10 cellular contexts compared by ENCODE assay signal in genomic region chr6:71621918-71622519, GRCh38.
DNase-seq lines count a peak whose midpoint lies in the region; ATAC-seq and TF ChIP-seq lines count a peak whose summit lies in the region.
"Had no signal": no experiment of that assay in that cellular context is flagged by ENCODE, and none has a peak within 500 bp of the region (broad histone marks: within the 10 kb centered on the region; RNA-seq: fewer than 3 reads in every experiment).

No MANE protein-coding gene starts in this region.

- no peaks in the 10 kb centered on the region for H3K9me3 ChIP-seq in Panc1 (ENCODE audit: control insufficient read depth, insufficient read depth, low read depth, low read length)

- H3K36me3 ChIP-seq in Panc1 (ENCODE audit: control insufficient read depth, insufficient read depth, low read length): no peaks in the 10 kb centered on the region

- CTCF ChIA-PET in Panc1 (lab: Charles Lee): no interaction called here

- no peaks in the 10 kb centered on the region for H3K27me3 Mint-ChIP-seq in activated T-cell treated with anti-CD3 and anti-CD28 coated beads, Interleukin-2, amount 50 U/mL, for 4 hours (ENCODE audit: low read depth)

- H3K9me3 Mint-ChIP-seq in activated T-cell treated with anti-CD3 and anti-CD28 coated beads, Interleukin-2, amount 50 U/mL, for 4 hours: peaks cover 13% of the 10 kb centered on the region

- peak; percentile 49 for TF ChIP-seq CTCF in AG09309 (IDR thresholded peaks at IDR 0.05; ENCODE audit: control insufficient read depth, insufficient read depth, low read depth, low read length, missing control alignments)
- peak; percentile 78 for TF ChIP-seq CTCF in Panc1 (IDR thresholded peaks at IDR 0.05)

- no peaks in the 10 kb centered on the region for H3K4me1 Mint-ChIP-seq in activated T-cell treated with anti-CD3 and anti-CD28 coated beads, Interleukin-2, amount 50 U/mL, for 4 hours (ENCODE audit: low read depth)

- H3K27ac ChIP-seq in Panc1 (ENCODE audit: low read length): no peak overlapping the region
- H3K27ac ChIP-seq: body of pancreas had no signal

- BruUV-seq in Panc1 (replicated peaks; lab: Mats Ljungman, UMichigan): no TSS peak

- H3K4me3 Mint-ChIP-seq in activated T-cell treated with anti-CD3 and anti-CD28 coated beads, Interleukin-2, amount 50 U/mL, for 4 hours: no peak overlapping the region

- H3K4me3 ChIP-seq in AG09309 (ENCODE audit: control insufficient read depth, low read depth, low read length) (no peak overlapping the region), Panc1 (ENCODE audit: low read depth in 2 of 2, low read length in 2 of 2) (no peak overlapping the region)
- H3K4me3 ChIP-seq: body of pancreas had no signal

- intact Hi-C loops in Panc1 (cut with micrococcal nuclease; ENCODE audit: unreplicated experiment): loop anchor here (1.0 kb wide), 1 partner anchor 463 kb away; no protein-coding TSS in a partner anchor

- ATAC-seq in GM19395 (IDR thresholded peaks at IDR 0.05; ENCODE audit: unreplicated experiment): peak; percentile 52
- peak; percentile 63; the same call in 1 of the 2 replicates for ATAC-seq in Panc1
- ATAC-seq in HG02884 (IDR thresholded peaks at IDR 0.05; ENCODE audit: unreplicated experiment): no peak
- no peak for ATAC-seq in activated T-cell treated with anti-CD3 and anti-CD28 coated beads, Interleukin-2, amount 50 U/mL, for 4 hours
- ATAC-seq: body of pancreas had no signal

- DNase-seq in AG09309 (ENCODE audit: low read depth) (no peak), Panc1 (ENCODE audit: low read depth, low spot score) (no peak), iPS DF 4.7 (ENCODE audit: extremely low read depth, low spot score) (peak; percentile 7), KG1 (lab: John Stamatoyannopoulos, UW) (no peak)
- DNase-seq in activated T-cell treated with anti-CD3 and anti-CD28 coated beads, Interleukin-2, amount 50 U/mL, for 4 hours: no peak
- DNase-seq in activated CD4-positive, CD25-positive, alpha-beta regulatory T cell treated with anti-CD3 and anti-CD28 coated beads, Interleukin-2, amount 50 U/mL, for 72 hours: no peak
- DNase-seq: body of pancreas, T-helper 1 cell had no signal

- in situ Hi-C loops in Panc1 (cut with HindIII; ENCODE audit: low pct_unique_long_range_greater_than_20kb, low sequenced_read_pairs): no loop called here

- H3K36me3 Mint-ChIP-seq in activated T-cell treated with anti-CD3 and anti-CD28 coated beads, Interleukin-2, amount 50 U/mL, for 4 hours (ENCODE audit: insufficient read depth): no peaks in the 10 kb centered on the region

- no peaks in the 10 kb centered on the region; the same call in 1 of the 2 replicates for H3K27me3 ChIP-seq in Panc1 (ENCODE audit: control insufficient read depth, insufficient read depth, low read length)
- H3K27me3 ChIP-seq: body of pancreas had no signal

- no peaks in the 10 kb centered on the region for H3K4me1 ChIP-seq in Panc1 (ENCODE audit: control insufficient read depth, insufficient read depth, low read length)
- H3K4me1 ChIP-seq: body of pancreas had no signal

- POLR2A ChIA-PET in Panc1 (lab: Charles Lee): no interaction called here

Comparison
In these comparisons a context has a peak if more than half of its experiments do, and no peak if none do; other contexts are left out.
1. ATAC-seq: peak in GM19395 (single experiment) and Panc1 (single experiment); none in HG02884 (single experiment) and activated T-cell treated with anti-CD3 and anti-CD28 coated beads, Interleukin-2, amount 50 U/mL, for 4 hours (0 of 2).